In the genomic region with DNA sequence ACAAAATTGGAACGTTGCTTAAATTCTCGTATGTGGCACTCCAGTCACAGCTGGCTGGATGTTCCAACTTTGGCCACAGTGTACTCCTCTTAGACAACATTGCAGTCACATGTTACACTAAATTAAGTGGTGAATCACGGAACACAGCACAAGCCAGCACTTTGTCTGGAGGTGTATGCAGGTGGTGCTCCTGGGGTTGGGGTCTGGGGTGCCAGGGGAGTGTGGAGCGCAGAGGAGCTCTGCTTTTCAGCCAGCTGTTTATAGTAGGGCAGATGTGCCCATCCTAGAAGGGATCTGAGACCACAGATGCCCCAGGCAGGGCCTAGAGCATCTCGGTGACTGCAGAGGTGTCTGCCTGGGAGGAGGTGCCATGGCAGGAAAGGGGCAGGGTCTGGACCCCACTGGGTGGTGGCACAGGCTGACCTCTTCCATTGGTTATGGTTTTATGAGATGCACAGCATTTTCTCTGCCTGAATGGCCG, we compare ENCODE assay signal across 2 cellular contexts.
TF ChIP-seq lines count a peak whose summit lies in the region.

No MANE protein-coding gene starts in this region.

TF ChIP-seq in SK-N-SH, 30 proteins besides CTCF, POLR2A, EP300 and RAD21 (continued from another document):
- TF ChIP-seq TEAD4 (IDR thresholded peaks at IDR 0.05; ENCODE audit: borderline replicate concordance, insufficient read depth) (no peak), FOXJ3 (CRISPR knock-in tag; IDR thresholded peaks at IDR 0.05) (no peak), RXRA (IDR thresholded peaks at IDR 0.05; ENCODE audit: borderline replicate concordance, low read depth) (no peak)
- TF ChIP-seq, protein P1, sequence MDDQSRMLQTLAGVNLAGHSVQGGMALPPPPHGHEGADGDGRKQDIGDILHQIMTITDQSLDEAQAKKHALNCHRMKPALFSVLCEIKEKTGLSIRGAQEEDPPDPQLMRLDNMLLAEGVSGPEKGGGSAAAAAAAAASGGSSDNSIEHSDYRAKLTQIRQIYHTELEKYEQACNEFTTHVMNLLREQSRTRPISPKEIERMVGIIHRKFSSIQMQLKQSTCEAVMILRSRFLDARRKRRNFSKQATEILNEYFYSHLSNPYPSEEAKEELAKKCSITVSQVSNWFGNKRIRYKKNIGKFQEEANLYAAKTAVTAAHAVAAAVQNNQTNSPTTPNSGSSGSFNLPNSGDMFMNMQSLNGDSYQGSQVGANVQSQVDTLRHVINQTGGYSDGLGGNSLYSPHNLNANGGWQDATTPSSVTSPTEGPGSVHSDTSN (IDR thresholded peaks at IDR 0.05), result no peak
- TF ChIP-seq, protein P2, sequence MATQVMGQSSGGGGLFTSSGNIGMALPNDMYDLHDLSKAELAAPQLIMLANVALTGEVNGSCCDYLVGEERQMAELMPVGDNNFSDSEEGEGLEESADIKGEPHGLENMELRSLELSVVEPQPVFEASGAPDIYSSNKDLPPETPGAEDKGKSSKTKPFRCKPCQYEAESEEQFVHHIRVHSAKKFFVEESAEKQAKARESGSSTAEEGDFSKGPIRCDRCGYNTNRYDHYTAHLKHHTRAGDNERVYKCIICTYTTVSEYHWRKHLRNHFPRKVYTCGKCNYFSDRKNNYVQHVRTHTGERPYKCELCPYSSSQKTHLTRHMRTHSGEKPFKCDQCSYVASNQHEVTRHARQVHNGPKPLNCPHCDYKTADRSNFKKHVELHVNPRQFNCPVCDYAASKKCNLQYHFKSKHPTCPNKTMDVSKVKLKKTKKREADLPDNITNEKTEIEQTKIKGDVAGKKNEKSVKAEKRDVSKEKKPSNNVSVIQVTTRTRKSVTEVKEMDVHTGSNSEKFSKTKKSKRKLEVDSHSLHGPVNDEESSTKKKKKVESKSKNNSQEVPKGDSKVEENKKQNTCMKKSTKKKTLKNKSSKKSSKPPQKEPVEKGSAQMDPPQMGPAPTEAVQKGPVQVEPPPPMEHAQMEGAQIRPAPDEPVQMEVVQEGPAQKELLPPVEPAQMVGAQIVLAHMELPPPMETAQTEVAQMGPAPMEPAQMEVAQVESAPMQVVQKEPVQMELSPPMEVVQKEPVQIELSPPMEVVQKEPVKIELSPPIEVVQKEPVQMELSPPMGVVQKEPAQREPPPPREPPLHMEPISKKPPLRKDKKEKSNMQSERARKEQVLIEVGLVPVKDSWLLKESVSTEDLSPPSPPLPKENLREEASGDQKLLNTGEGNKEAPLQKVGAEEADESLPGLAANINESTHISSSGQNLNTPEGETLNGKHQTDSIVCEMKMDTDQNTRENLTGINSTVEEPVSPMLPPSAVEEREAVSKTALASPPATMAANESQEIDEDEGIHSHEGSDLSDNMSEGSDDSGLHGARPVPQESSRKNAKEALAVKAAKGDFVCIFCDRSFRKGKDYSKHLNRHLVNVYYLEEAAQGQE (IDR thresholded peaks at IDR 0.05; ENCODE audit: low read depth, low read length), result no peak

TF ChIP-seq in SK-N-SH treated with all-trans-retinoic acid at 6 μM for 48 hours, 23 proteins besides CTCF, POLR2A, EP300 and RAD21 (continued from another document):
- TF ChIP-seq TOX (CRISPR knock-in tag; IDR thresholded peaks at IDR 0.05; ENCODE audit: borderline replicate concordance) (no peak), ZFP30 (CRISPR knock-in tag; IDR thresholded peaks at IDR 0.05) (no peak), SNAI2 (CRISPR knock-in tag; IDR thresholded peaks at IDR 0.05) (no peak), ZFP3 (CRISPR knock-in tag; IDR thresholded peaks at IDR 0.05) (no peak), ZNF8 (CRISPR knock-in tag; IDR thresholded peaks at IDR 0.05) (no peak), CSDC2 (CRISPR knock-in tag; IDR thresholded peaks at IDR 0.05) (no peak), BACH2 (CRISPR knock-in tag; IDR thresholded peaks at IDR 0.05; ENCODE audit: borderline replicate concordance) (no peak)
